Comparison of ENCODE assay signal across 9 cellular contexts in genomic region chrX:1534321-1535168, GRCh38. TPM values are rescaled to one million over a fixed set of nuclear protein-coding genes. Genes with fewer than 3 reads are reported as not detected.
DNase-seq lines count a peak whose midpoint lies in the region; ATAC-seq and TF ChIP-seq lines count a peak whose summit lies in the region.
"Had no signal": no experiment of that assay in that cellular context is flagged by ENCODE, and none has a peak within 500 bp of the region (broad histone marks: within the 10 kb centered on the region; RNA-seq: fewer than 3 reads in every experiment).

No MANE protein-coding gene starts in this region.

- H4K20me1 ChIP-seq in MM.1S (ENCODE audit: insufficient read depth, low read length) = peaks cover 9% of the 10 kb centered on the region

- peak overlapping the region; percentile 100 for H3K9ac ChIP-seq in MM.1S (ENCODE audit: low read length)

- peaks cover 30% of the 10 kb centered on the region for H3F3A ChIP-seq in MM.1S (ENCODE audit: insufficient read depth, low read length)

- peaks cover 21% of the 10 kb centered on the region for H3K4me1 Mint-ChIP-seq in activated T-cell treated with anti-CD3 and anti-CD28 coated beads, Interleukin-2, amount 50 U/mL, for 4 hours (ENCODE audit: low read depth)

- peak overlapping the region; percentile 80 for H3K4me3 ChIP-seq in MM.1S (ENCODE audit: low read length)
- H3K4me3 ChIP-seq in neutrophil (ENCODE audit: low read depth in 1 of 2, low read length in 1 of 2) = peak overlapping the region; percentile 82 to 86
- H3K4me3 ChIP-seq: SK-N-MC had no signal

- H3K36me3 ChIP-seq in MM.1S (replicated peaks; ENCODE audit: insufficient read depth, low read length) (no peaks in the 10 kb centered on the region), neutrophil (no peaks in the 10 kb centered on the region)

- peaks cover 55% of the 10 kb centered on the region for H3K79me2 ChIP-seq in MM.1S (ENCODE audit: low read length)

- TF ChIP-seq CTCF in MM.1S (IDR thresholded peaks at IDR 0.05; ENCODE audit: low read length) = no peak
- TF ChIP-seq CTCF in neutrophil (IDR thresholded peaks at IDR 0.05) = no peak

- peak overlapping the region; percentile 91 for H3K4me3 Mint-ChIP-seq in activated T-cell treated with anti-CD3 and anti-CD28 coated beads, Interleukin-2, amount 50 U/mL, for 4 hours

- H3K9me3 ChIP-seq in MM.1S (replicated peaks; ENCODE audit: insufficient read depth, low read length) = no peaks in the 10 kb centered on the region
- H3K9me3 ChIP-seq in neutrophil = no peaks in the 10 kb centered on the region

- H2AFZ ChIP-seq in MM.1S (ENCODE audit: low read length) = no peak overlapping the region

- peak overlapping the region; percentile 84 for H3K4me2 ChIP-seq in MM.1S (ENCODE audit: low read depth, low read length)

- H3K36me3 Mint-ChIP-seq in activated T-cell treated with anti-CD3 and anti-CD28 coated beads, Interleukin-2, amount 50 U/mL, for 4 hours (ENCODE audit: insufficient read depth) = no peaks in the 10 kb centered on the region

- no peaks in the 10 kb centered on the region for H3K9me3 Mint-ChIP-seq in activated T-cell treated with anti-CD3 and anti-CD28 coated beads, Interleukin-2, amount 50 U/mL, for 4 hours

- peak overlapping the region; percentile 99 for H3K27ac ChIP-seq in MM.1S (ENCODE audit: low read length)
- H3K27ac ChIP-seq in neutrophil = peak overlapping the region; percentile 97
- H3K27ac ChIP-seq: SK-N-MC had no signal

- no peaks in the 10 kb centered on the region for H3K9me2 ChIP-seq in MM.1S (replicated peaks; ENCODE audit: insufficient read depth, low read length)

- no peaks in the 10 kb centered on the region for H3K27me3 ChIP-seq in MM.1S (replicated peaks; ENCODE audit: insufficient read depth, low read length)
- H3K27me3 ChIP-seq in neutrophil = no peaks in the 10 kb centered on the region

- ATAC-seq in activated T-cell treated with anti-CD3 and anti-CD28 coated beads, Interleukin-2, amount 50 U/mL, for 4 hours = peak; percentile 17 to 32
- no peak for ATAC-seq in GM21367 (IDR thresholded peaks at IDR 0.05; ENCODE audit: unreplicated experiment)

- 0 out of 2 replicates have a peak, but pooled peaks cover 3% of the 10 kb centered on the region for H3K4me1 ChIP-seq in MM.1S (ENCODE audit: low read length)
- H3K4me1 ChIP-seq in neutrophil (ENCODE audit: control insufficient read depth in 1 of 2, insufficient read depth in 1 of 2, low read depth in 1 of 2, low read length in 1 of 2) = peaks cover 32 to 42% of the 10 kb centered on the region in 2 experiments

- DNase-seq in DMS53 (lab: John Stamatoyannopoulos, UW) (peak; percentile 24), DMS53 treated with DMSO at 0.1 percent for 48 hours (lab: John Stamatoyannopoulos, UW; ENCODE audit: unreplicated experiment) (no peak), MM.1S (peak; percentile 18), germinal center (ENCODE audit: low spot score) (no peak), NCI-H187 treated with DMSO at 0.1 percent for 48 hours (lab: John Stamatoyannopoulos, UW) (no peak)
- peak; percentile 15 for DNase-seq in activated T-cell treated with anti-CD3 and anti-CD28 coated beads, Interleukin-2, amount 50 U/mL, for 4 hours

- no peaks in the 10 kb centered on the region for H3K27me3 Mint-ChIP-seq in activated T-cell treated with anti-CD3 and anti-CD28 coated beads, Interleukin-2, amount 50 U/mL, for 4 hours (ENCODE audit: low read depth)

RNA-seq across cellular contexts. Expression of gene P2RY8, which starts 2.4 kb away (rescaled TPM):
- 10 to 100 TPM; 14.4 to 22.2 (median 18.4) TPM for total RNA-seq in activated T-cell treated with anti-CD3 and anti-CD28 coated beads, Interleukin-2, amount 50 U/mL, for 4 hours

RNA-seq across cellular contexts. Expression of gene AKAP17A, which starts 56.9 kb away (rescaled TPM):
- 10 to 100 TPM; 56.3 to 62.6 (median 60.6) TPM for total RNA-seq in activated T-cell treated with anti-CD3 and anti-CD28 coated beads, Interleukin-2, amount 50 U/mL, for 4 hours

Comparison
In these comparisons a context has a peak if more than half of its experiments do, and no peak if none do; other contexts are left out.
1. DNase-seq: peak in DMS53 (single experiment), MM.1S (single experiment) and activated T-cell treated with anti-CD3 and anti-CD28 coated beads, Interleukin-2, amount 50 U/mL, for 4 hours (single experiment); none in DMS53 treated with DMSO at 0.1 percent for 48 hours (single experiment), germinal center (single experiment) and NCI-H187 treated with DMSO at 0.1 percent for 48 hours (single experiment).